In genomic region chr6:137873273-137873762, GRCh38 we compare ENCODE assay signal across 1 cellular context.
TF ChIP-seq lines count a peak whose summit lies in the region.

No MANE protein-coding gene starts in this region.

TF ChIP-seq in GM12878, 131 proteins besides CTCF, POLR2A, EP300 and RAD21 (continues in another document):
- TF ChIP-seq BCL11A (IDR thresholded peaks at IDR 0.05; ENCODE audit: low read depth, low read length): peak; percentile 38; the same call in 1 of the 2 replicates
- TF ChIP-seq DPF2 (IDR thresholded peaks at IDR 0.05): no peak
- TF ChIP-seq SMARCA5 (IDR thresholded peaks at IDR 0.05): no peak
- TF ChIP-seq EZH2 (IDR thresholded peaks at IDR 0.05; ENCODE audit: borderline replicate concordance, control insufficient read depth, low read depth, low read length): no peak
- TF ChIP-seq MTA3 (IDR thresholded peaks at IDR 0.05; ENCODE audit: borderline replicate concordance, low read length): peak; percentile 76; the same call in 1 of the 2 replicates
- no peak for TF ChIP-seq BHLHE40 (IDR thresholded peaks at IDR 0.05; ENCODE audit: borderline replicate concordance in 1 of 2, low read depth in 2 of 2, low read length in 1 of 2)
- no peak for TF ChIP-seq HDAC6 (IDR thresholded peaks at IDR 0.05; ENCODE audit: unreplicated experiment)
- no peak for TF ChIP-seq GABPA (IDR thresholded peaks at IDR 0.05; ENCODE audit: low read depth)
- TF ChIP-seq JUNB (IDR thresholded peaks at IDR 0.05): peak; percentile 74
- peak; percentile 34; the same call in 1 of the 2 replicates for TF ChIP-seq ATF2 (IDR thresholded peaks at IDR 0.05; ENCODE audit: low read length)
- no peak for TF ChIP-seq SUZ12 (IDR thresholded peaks at IDR 0.05; ENCODE audit: unreplicated experiment)
- 0 out of 2 replicates have a peak, but pooled peaks have one; percentile 12 for TF ChIP-seq ZBTB40 (IDR thresholded peaks at IDR 0.05; ENCODE audit: borderline replicate concordance)
- TF ChIP-seq REST (IDR thresholded peaks at IDR 0.05; ENCODE audit: low read depth, low read length): 0 out of 2 replicates have a peak, but pooled peaks have one; percentile 18
- peak; percentile 80; the same call in 1 of the 2 replicates for TF ChIP-seq FOXM1 (IDR thresholded peaks at IDR 0.05; ENCODE audit: low read depth, low read length)
- TF ChIP-seq RBBP5 (conservative IDR thresholded peaks at IDR 0.05): no peak
- TF ChIP-seq RAD51 (IDR thresholded peaks at IDR 0.05): peak; percentile 7; the same call in 1 of the 2 replicates
- no peak for TF ChIP-seq NR2C1 (IDR thresholded peaks at IDR 0.05)
- TF ChIP-seq HCFC1 (IDR thresholded peaks at IDR 0.05; ENCODE audit: low read length): no peak
- TF ChIP-seq ZNF622 (IDR thresholded peaks at IDR 0.05): no peak
- TF ChIP-seq SP1 (IDR thresholded peaks at IDR 0.05; ENCODE audit: low read depth, low read length): no peak
- peak in 1 of 2 experiments; percentile 74; a peak in 1 of 4 replicates for TF ChIP-seq CEBPB (IDR thresholded peaks at IDR 0.05; ENCODE audit: borderline replicate concordance in 1 of 2, low read depth in 2 of 2, low read length in 2 of 2)
- no peak for TF ChIP-seq RFX5 (IDR thresholded peaks at IDR 0.05; ENCODE audit: low read depth, low read length)
- peak; percentile 79 for TF ChIP-seq SPI1 (IDR thresholded peaks at IDR 0.05; ENCODE audit: borderline replicate concordance, insufficient read depth, low read depth, low read length)
- peak; percentile 97 for TF ChIP-seq RELA (IDR thresholded peaks at IDR 0.05; ENCODE audit: borderline replicate concordance, partially characterized antibody)
- no peak for TF ChIP-seq E2F4 (IDR thresholded peaks at IDR 0.05; ENCODE audit: low read depth, low read length)
- TF ChIP-seq SKIL (IDR thresholded peaks at IDR 0.05; ENCODE audit: low read depth, poor library complexity, severe bottlenecking): no peak
- no peak for TF ChIP-seq MAX (IDR thresholded peaks at IDR 0.05; ENCODE audit: low read depth, low read length)
- peak; percentile 32; the same call in 1 of the 2 replicates for TF ChIP-seq ZNF592 (IDR thresholded peaks at IDR 0.05)
- TF ChIP-seq CBFB (IDR thresholded peaks at IDR 0.05; ENCODE audit: low read depth): peak; percentile 63; the same call in 1 of the 2 replicates
- TF ChIP-seq NFYA (IDR thresholded peaks at IDR 0.05; ENCODE audit: borderline replicate concordance, low read depth, low read length): no peak
- TF ChIP-seq CEBPZ (IDR thresholded peaks at IDR 0.05; ENCODE audit: low read depth, low read length): no peak
- peak; percentile 51; the same call in 1 of the 2 replicates for TF ChIP-seq HDGF (IDR thresholded peaks at IDR 0.05)
- TF ChIP-seq NBN (IDR thresholded peaks at IDR 0.05): peak; percentile 26; the same call in 1 of the 2 replicates
- peak; percentile 56 for TF ChIP-seq TAF1 (IDR thresholded peaks at IDR 0.05; ENCODE audit: borderline replicate concordance, low read depth, low read length)
- peak; percentile 61; the same call in 1 of the 2 replicates for TF ChIP-seq CREM (IDR thresholded peaks at IDR 0.05; ENCODE audit: low read depth)
- TF ChIP-seq SREBF1 (IDR thresholded peaks at IDR 0.05; ENCODE audit: low read length): no peak
- TF ChIP-seq RUNX3 (IDR thresholded peaks at IDR 0.05; ENCODE audit: low read length): peak; percentile 86
- no peak for TF ChIP-seq TARDBP (IDR thresholded peaks at IDR 0.05; ENCODE audit: borderline replicate concordance)
- no peak; the same call in 1 of the 2 replicates for TF ChIP-seq CREB1 (IDR thresholded peaks at IDR 0.05; ENCODE audit: low read depth)
